7 cellular contexts compared by ENCODE assay signal in genomic region chr2:108787209-108787558, GRCh38. TPM values are rescaled to one million over a fixed set of nuclear protein-coding genes. Genes with fewer than 3 reads are reported as not detected.
A peak's percentile ranks its signal among the peaks of the same experiment; 100 is the strongest.
DNase-seq lines count a peak whose midpoint lies in the region; ATAC-seq, FAIRE-seq and TF ChIP-seq lines count a peak whose summit lies in the region.

No MANE protein-coding gene starts in this region.

- POLR2A ChIA-PET in HEK293 (lab: Yijun Ruan, JAX) = no interaction called here
- POLR2A ChIA-PET in T-cell (lab: Charles Lee) = interaction anchor here (1.1 to 1.2 kb wide), 2 partner anchors 11 to 166 kb away, joined by 3 to 4 read pairs; no protein-coding TSS in a partner anchor

- TF ChIP-seq CTCF in HEK293 (tag by site-specific recombination; IDR thresholded peaks at IDR 0.05) = no peak
- TF ChIP-seq CTCF in D721Med (IDR thresholded peaks at IDR 0.05; ENCODE audit: insufficient read depth, missing control alignments) = no peak

- H3K9me3 ChIP-seq in HEK293 (ENCODE audit: control insufficient read depth, insufficient read depth, low read depth, low read length) = no peaks in the 10 kb centered on the region
- H3K9me3 ChIP-seq in right cardiac atrium (ENCODE audit: control insufficient read depth, low read length) = no peaks in the 10 kb centered on the region
- H3K9me3 ChIP-seq in small intestine (ENCODE audit: control insufficient read depth, low read depth) = no peaks in the 10 kb centered on the region

- H3K27ac ChIP-seq in HEK293 (ENCODE audit: extremely low read depth, low read depth, low read length) = peak overlapping the region; percentile 81; the same call in 1 of the 2 replicates
- no peak overlapping the region for H3K27ac ChIP-seq in right cardiac atrium (ENCODE audit: low read length)
- H3K27ac ChIP-seq in small intestine (ENCODE audit: low read depth in 1 of 2, low read length in 1 of 2) = no peak overlapping the region

- DNase-seq in T-cell (no peak), right cardiac atrium (no peak), small intestine (no peak), NCI-H2081 treated with DMSO at 0.1 percent for 48 hours (lab: John Stamatoyannopoulos, UW) (no peak), D721Med (ENCODE audit: insufficient read length, low spot score) (no peak)

- peaks cover 49 to 57% of the 10 kb centered on the region in 2 experiments for H3K36me3 ChIP-seq in HEK293 (ENCODE audit: control insufficient read depth in 2 of 2, insufficient read depth in 1 of 2, low read length in 2 of 2)
- H3K36me3 ChIP-seq in small intestine (ENCODE audit: control insufficient read depth in 2 of 2, insufficient read depth in 2 of 2, low read length in 2 of 2) = peaks cover 6 to 7% of the 10 kb centered on the region in 2 donors

- intact Hi-C loops in right cardiac atrium (cut with DNase I) = no loop called here

- H3K4me3 ChIP-seq in HEK293 (ENCODE audit: low read depth, low read length) (peak overlapping the region; percentile 77), right cardiac atrium (ENCODE audit: low read length) (peak overlapping the region; percentile 71), small intestine (ENCODE audit: low read depth in 1 of 2, low read length in 2 of 2) (peak overlapping the region; percentile 60 to 100)

- H3K4me1 Mint-ChIP-seq in T-cell = peaks cover 17 to 23% (median 20%) of the 10 kb centered on the region in 3 donors

- peaks cover 23% of the 10 kb centered on the region for H3K36me3 Mint-ChIP-seq in T-cell

- no peaks in the 10 kb centered on the region for H3K9me3 Mint-ChIP-seq in T-cell

- CTCF ChIA-PET in HEK293 (lab: Yijun Ruan, JAX) (no interaction called here), T-cell (lab: Charles Lee) (no interaction called here)

- H3K4me1 ChIP-seq in HEK293 (ENCODE audit: control insufficient read depth, insufficient read depth, low read length) = no peaks in the 10 kb centered on the region
- no peaks in the 10 kb centered on the region for H3K4me1 ChIP-seq in right cardiac atrium (ENCODE audit: control insufficient read depth, insufficient read depth, low read length)
- H3K4me1 ChIP-seq in small intestine (ENCODE audit: control insufficient read depth in 2 of 2, insufficient read depth in 1 of 2, low read depth in 1 of 2, low read length in 1 of 2) = no peaks in the 10 kb centered on the region

- FAIRE-seq in small intestine (lab: Jason Lieb, UNC) = no peak
- no peak for FAIRE-seq in D721Med (lab: Jason Lieb, UNC)

- H3K27ac Mint-ChIP-seq in T-cell = peak overlapping the region in 1 of 2 donors; percentile 39

- no peaks in the 10 kb centered on the region for H3K27me3 ChIP-seq in right cardiac atrium (ENCODE audit: control insufficient read depth, insufficient read depth)
- no peaks in the 10 kb centered on the region for H3K27me3 ChIP-seq in small intestine (ENCODE audit: control insufficient read depth in 2 of 2, insufficient read depth in 2 of 2, low read length in 2 of 2)

- 3% methylated on average over 6 of the region's 6 CpGs for WGBS in right cardiac atrium
- 0 to 4% (median 0%) methylated on average over 6 of the region's 6 CpGs for WGBS in small intestine, 3 donors

- H3K27me3 Mint-ChIP-seq in T-cell = no peaks in the 10 kb centered on the region

- ATAC-seq in T-cell (replicated peaks in 1 of 4) (no peak), right cardiac atrium (no peak), HG03280 (IDR thresholded peaks at IDR 0.05; ENCODE audit: unreplicated experiment) (no peak)

- peak overlapping the region; percentile 77 to 83 (median 81) for H3K4me3 Mint-ChIP-seq in T-cell

TF ChIP-seq in HEK293, 187 proteins besides CTCF, POLR2A, EP300 and RAD21:
- no peak for TF ChIP-seq OSR2 (tag by site-specific recombination; IDR thresholded peaks at IDR 0.05)
- TF ChIP-seq ZNF335 (tag by site-specific recombination; conservative IDR thresholded peaks at IDR 0.05) = peak; percentile 63; the same call in 1 of the 2 replicates

RNA-seq across cellular contexts. Expression of gene CCDC138, which starts 0.6 kb away (rescaled TPM):
- total RNA-seq in T-cell = 1 to 10 TPM; 4.3 to 7.5 (median 6.2) TPM
- 1 to 10 TPM; 2.1 to 2.7 (median 2.5) TPM for total RNA-seq in right cardiac atrium
- 0.86 TPM for polyA plus RNA-seq in right cardiac atrium
- polyA plus RNA-seq in small intestine = 1 to 10 TPM in 2 of 3 donors, under 1 TPM in 1; 0.89 to 3.3 (median 1.1) TPM
